Comparison of ENCODE assay signal across 7 cellular contexts in the genomic region with DNA sequence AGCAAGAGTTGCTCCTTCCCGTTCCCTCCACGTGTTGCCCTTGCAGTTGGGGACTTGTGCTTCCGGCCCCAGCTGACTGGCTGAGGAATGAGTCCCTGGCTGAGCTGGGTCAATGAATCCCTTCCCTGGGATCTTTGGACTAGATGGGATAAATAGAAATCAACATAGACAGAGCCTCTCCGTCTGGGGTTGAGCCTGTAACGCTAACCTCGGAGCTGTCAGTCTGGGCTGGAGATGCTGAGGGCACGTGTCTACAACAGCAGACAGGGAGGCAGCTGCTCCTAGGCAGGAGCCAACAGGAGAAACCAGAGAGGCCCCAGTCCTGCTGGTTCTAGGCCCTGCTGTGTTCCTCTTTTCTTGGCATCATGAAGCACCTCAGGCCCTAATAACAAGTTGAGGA.
"Had no signal": no experiment of that assay in that cellular context is flagged by ENCODE, and none has a peak within 500 bp of the region (broad histone marks: within the 10 kb centered on the region; RNA-seq: fewer than 3 reads in every experiment).

No MANE protein-coding gene starts in this region.

- H3K4me3 Mint-ChIP-seq: HFFc6 had no signal

- H3K36me3 Mint-ChIP-seq: IgD-negative memory B cell had no signal

- H2AFZ ChIP-seq: GM23248 had no signal

- H3K27ac ChIP-seq: GM23248, HL-60 had no signal

- H3K9ac ChIP-seq: GM23248 had no signal

- H3K4me3 ChIP-seq: GM23248, HAP-1 had no signal

- H3K27ac Mint-ChIP-seq: HFFc6, IgD-negative memory B cell had no signal

- H3K9me3 Mint-ChIP-seq: HFFc6, IgD-negative memory B cell had no signal

- DNase-seq: GM23248, GOT3, H7, HFFc6 had no signal

- H3K36me3 ChIP-seq: HAP-1 had no signal

- H3K4me1 ChIP-seq: HAP-1 had no signal

- H3K9me3 ChIP-seq: HAP-1 had no signal
